In the genomic region with DNA sequence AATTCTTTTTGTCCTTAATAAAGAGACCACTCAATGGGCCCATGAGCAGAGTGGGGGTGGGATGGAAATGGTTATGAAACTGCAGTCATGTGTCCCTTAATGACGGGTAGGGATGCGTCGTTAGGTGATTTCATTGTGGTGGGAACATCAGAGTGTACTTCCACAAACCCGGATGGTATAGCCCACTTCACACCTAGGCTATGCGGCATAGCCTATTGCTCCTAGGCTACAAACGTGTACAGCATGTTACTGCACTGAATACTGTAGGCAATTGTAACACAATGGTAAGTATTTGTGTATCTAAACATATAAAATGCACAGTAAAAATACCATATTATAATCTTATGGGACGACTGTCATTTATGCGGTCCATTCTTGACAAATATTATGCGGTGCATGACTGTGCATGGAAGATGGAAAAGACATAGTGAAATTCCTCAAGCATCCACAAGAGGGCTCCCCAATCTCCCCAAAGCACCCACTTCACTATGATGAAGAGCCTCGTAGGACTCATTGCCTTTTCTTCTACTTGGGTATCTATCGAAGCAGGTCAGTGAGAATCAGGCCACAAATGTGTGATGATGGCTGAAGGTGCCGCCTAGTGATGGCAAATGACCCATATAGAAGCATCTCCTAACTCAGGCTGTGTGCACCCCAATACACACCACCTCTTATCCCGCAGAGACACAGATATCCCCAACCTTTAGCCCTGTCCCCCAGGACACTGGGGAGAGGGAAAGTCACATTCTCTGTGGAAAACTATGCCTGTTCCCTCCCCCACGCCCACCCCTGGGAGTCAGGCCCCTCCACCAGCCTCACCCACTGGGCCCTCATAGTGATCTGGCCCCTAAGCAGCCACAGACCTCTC, we compare ENCODE assay signal across 9 cellular contexts. TPM values are rescaled to one million over a fixed set of nuclear protein-coding genes. Genes with fewer than 3 reads are reported as not detected.
DNase-seq lines count a peak whose midpoint lies in the region; ATAC-seq, FAIRE-seq and TF ChIP-seq lines count a peak whose summit lies in the region.
"Had no signal": no experiment of that assay in that cellular context is flagged by ENCODE, and none has a peak within 500 bp of the region (broad histone marks: within the 10 kb centered on the region; RNA-seq: fewer than 3 reads in every experiment).

No MANE protein-coding gene starts in this region.

- no peaks in the 10 kb centered on the region for H4K20me1 ChIP-seq in smooth muscle cell (ENCODE audit: low read depth)

- no peaks in the 10 kb centered on the region for H3K79me2 ChIP-seq in smooth muscle cell (ENCODE audit: low read depth)

- H3K4me1 Mint-ChIP-seq in CD4-positive, CD25-positive, alpha-beta regulatory T cell, result peaks cover 0 to 6% (median 2%) of the 10 kb centered on the region in 4 donors
- no peaks in the 10 kb centered on the region for H3K4me1 Mint-ChIP-seq in activated T-cell treated with anti-CD3 and anti-CD28 coated beads, Interleukin-2, amount 50 U/mL, for 24 hours (ENCODE audit: low read depth)

- WGBS in smooth muscle cell (ENCODE audit: low lambda C conversion rate), result 36% methylated on average over 14 of the region's 14 CpGs

- H2AFZ ChIP-seq in smooth muscle cell (ENCODE audit: low read depth), result no peak overlapping the region

- no peak overlapping the region for H3K4me2 ChIP-seq in smooth muscle cell

- H3K27ac ChIP-seq in CD4-positive, CD25-positive, alpha-beta regulatory T cell (ENCODE audit: insufficient read depth, low read length, poor library complexity, severe bottlenecking), result no peak overlapping the region
- no peak overlapping the region for H3K27ac ChIP-seq in smooth muscle cell (ENCODE audit: low read depth)

- TF ChIP-seq CTCF in smooth muscle cell (IDR thresholded peaks at IDR 0.05; ENCODE audit: borderline replicate concordance, insufficient read depth, poor library complexity, severe bottlenecking), result peak; percentile 69

- H3K4me1 ChIP-seq in CD4-positive, CD25-positive, alpha-beta regulatory T cell (ENCODE audit: control insufficient read depth, insufficient read depth, low read length, poor library complexity, severe bottlenecking), result no peaks in the 10 kb centered on the region
- H3K4me1 ChIP-seq in smooth muscle cell (ENCODE audit: low read depth), result no peaks in the 10 kb centered on the region

- H3K4me3 Mint-ChIP-seq in CD4-positive, CD25-positive, alpha-beta regulatory T cell, result no peak overlapping the region
- no peak overlapping the region for H3K4me3 Mint-ChIP-seq in activated T-cell treated with anti-CD3 and anti-CD28 coated beads, Interleukin-2, amount 50 U/mL, for 24 hours

- no peaks in the 10 kb centered on the region for H3F3A ChIP-seq in smooth muscle cell (ENCODE audit: low read depth)

- peak; percentile 87 for FAIRE-seq in GM19239 (lab: Jason Lieb, UNC)

- peak in 2 of 3 donors; percentile 52 to 62 for DNase-seq in CD4-positive, CD25-positive, alpha-beta regulatory T cell
- DNase-seq in GM19239 (ENCODE audit: insufficient read length, low spot score) (peak; percentile 67), NCI-H526 (lab: John Stamatoyannopoulos, UW) (peak; percentile 31 to 81), germinal center (ENCODE audit: low spot score) (peak; percentile 57), smooth muscle cell (lab: John Stamatoyannopoulos, UW; ENCODE audit: unreplicated experiment) (no peak)
- peak; percentile 38 for DNase-seq in activated T-cell treated with anti-CD3 and anti-CD28 coated beads, Interleukin-2, amount 50 U/mL, for 24 hours

- peaks cover 5% of the 10 kb centered on the region for H3K27me3 ChIP-seq in CD4-positive, CD25-positive, alpha-beta regulatory T cell (ENCODE audit: control insufficient read depth, insufficient read depth, low read length)
- H3K27me3 ChIP-seq in smooth muscle cell (ENCODE audit: low read depth), result peaks cover 28% of the 10 kb centered on the region

- no peaks in the 10 kb centered on the region for H3K36me3 Mint-ChIP-seq in CD4-positive, CD25-positive, alpha-beta regulatory T cell
- H3K36me3 Mint-ChIP-seq in activated T-cell treated with anti-CD3 and anti-CD28 coated beads, Interleukin-2, amount 50 U/mL, for 24 hours (ENCODE audit: low read depth), result no peaks in the 10 kb centered on the region

- peak; percentile 69 to 75 for ATAC-seq in CD4-positive, CD25-positive, alpha-beta regulatory T cell (ENCODE audit: low read depth in 2 of 2)
- ATAC-seq in HG02938 (IDR thresholded peaks at IDR 0.05; ENCODE audit: unreplicated experiment) (no peak), HG02642 (IDR thresholded peaks at IDR 0.05; ENCODE audit: poor library complexity, unreplicated experiment) (no peak)

- peaks cover 0 to 12% (median 0%) of the 10 kb centered on the region in 7 donors for H3K9me3 Mint-ChIP-seq in CD4-positive, CD25-positive, alpha-beta regulatory T cell
- H3K9me3 Mint-ChIP-seq in activated T-cell treated with anti-CD3 and anti-CD28 coated beads, Interleukin-2, amount 50 U/mL, for 24 hours, result no peaks in the 10 kb centered on the region

- peaks cover 1 to 8% of the 10 kb centered on the region in 2 experiments for H3K9me3 ChIP-seq in CD4-positive, CD25-positive, alpha-beta regulatory T cell (ENCODE audit: control insufficient read depth in 2 of 2, low read length in 2 of 2)
- no peaks in the 10 kb centered on the region for H3K9me3 ChIP-seq in smooth muscle cell (replicated peaks; ENCODE audit: low read depth)

- H3K9ac ChIP-seq in smooth muscle cell (ENCODE audit: low read depth), result no peak overlapping the region

- no peak overlapping the region for H3K4me3 ChIP-seq in CD4-positive, CD25-positive, alpha-beta regulatory T cell (ENCODE audit: low read depth, low read length)
- H3K4me3 ChIP-seq in smooth muscle cell, result no peak overlapping the region

- H3K27me3 Mint-ChIP-seq in CD4-positive, CD25-positive, alpha-beta regulatory T cell, result peaks cover 37% of the 10 kb centered on the region
- peaks cover 61% of the 10 kb centered on the region for H3K27me3 Mint-ChIP-seq in activated T-cell treated with anti-CD3 and anti-CD28 coated beads, Interleukin-2, amount 50 U/mL, for 24 hours

- H3K27ac Mint-ChIP-seq in CD4-positive, CD25-positive, alpha-beta regulatory T cell, result no peak overlapping the region
- H3K27ac Mint-ChIP-seq in activated T-cell treated with anti-CD3 and anti-CD28 coated beads, Interleukin-2, amount 50 U/mL, for 24 hours, result no peak overlapping the region

- no peaks in the 10 kb centered on the region for H3K36me3 ChIP-seq in CD4-positive, CD25-positive, alpha-beta regulatory T cell (ENCODE audit: control insufficient read depth, insufficient read depth, low read length)
- no peaks in the 10 kb centered on the region for H3K36me3 ChIP-seq in smooth muscle cell (ENCODE audit: low read depth)

RNA-seq across cellular contexts. Expression of a gene that starts 43.5 kb away (rescaled TPM):
- 15.7 TPM for total RNA-seq in CD4-positive, CD25-positive, alpha-beta regulatory T cell
- polyA plus RNA-seq in CD4-positive, CD25-positive, alpha-beta regulatory T cell, result 1 to 10 TPM; 3.8 to 8.5 (median 5.2) TPM
- not detected in 2 replicates for total RNA-seq in smooth muscle cell
- polyA plus RNA-seq in smooth muscle cell, result not detected in 2 replicates
- total RNA-seq: skeletal muscle tissue had no signal

RNA-seq across cellular contexts. Expression of a gene that starts 45.0 kb away (rescaled TPM):
- 46.1 TPM for total RNA-seq in CD4-positive, CD25-positive, alpha-beta regulatory T cell
- polyA plus RNA-seq in CD4-positive, CD25-positive, alpha-beta regulatory T cell, result 1 to 10 TPM; 2.1 to 5.1 (median 3.4) TPM
- 3.7 and 9.2 TPM in 2 replicates for total RNA-seq in smooth muscle cell
- polyA plus RNA-seq in smooth muscle cell, result 6.3 and 8.4 TPM in 2 replicates

RNA-seq across cellular contexts. Expression of a gene that starts 54.8 kb away (rescaled TPM):
- total RNA-seq in CD4-positive, CD25-positive, alpha-beta regulatory T cell, result 40.8 TPM
- 10 to 100 TPM; 47.2 to 58.8 (median 54.2) TPM for polyA plus RNA-seq in CD4-positive, CD25-positive, alpha-beta regulatory T cell
- 24.0 and 30.4 TPM in 2 replicates for total RNA-seq in smooth muscle cell
- 36.6 and 40.4 TPM in 2 replicates for polyA plus RNA-seq in smooth muscle cell

RNA-seq across cellular contexts. Expression of a gene that starts 54.9 kb away (rescaled TPM):
- 0.20 TPM for total RNA-seq in CD4-positive, CD25-positive, alpha-beta regulatory T cell
- under 1 TPM; 0.11 to 0.48 (median 0.21) TPM for polyA plus RNA-seq in CD4-positive, CD25-positive, alpha-beta regulatory T cell
- not detected in 2 replicates for total RNA-seq in smooth muscle cell
- 0.26 and 1.2 TPM in 2 replicates for polyA plus RNA-seq in smooth muscle cell
- total RNA-seq: skeletal muscle tissue had no signal

Comparison
In these comparisons a context has a peak if more than half of its experiments do, and no peak if none do; other contexts are left out.
1. ATAC-seq: peak in CD4-positive, CD25-positive, alpha-beta regulatory T cell (2 of 2); none in HG02938 (single experiment) and HG02642 (single experiment).
2. RNA of a gene that starts 43.5 kb away (total RNA-seq): 15.7 TPM in CD4-positive, CD25-positive, alpha-beta regulatory T cell (single experiment); not detected in smooth muscle cell; every median in the first group is over 10 times any median in the second.